In genomic region chr6:116762235-116762634, GRCh38 we compare ENCODE assay signal across 25 cellular contexts. TPM values are rescaled to one million over a fixed set of nuclear protein-coding genes. Genes with fewer than 3 reads are reported as not detected.
"Had no signal": no experiment of that assay in that cellular context is flagged by ENCODE, and none has a peak within 500 bp of the region (broad histone marks: within the 10 kb centered on the region; RNA-seq: fewer than 3 reads in every experiment).

No MANE protein-coding gene starts in this region.

- H3K4me3 Mint-ChIP-seq: memory B cell; naive thymus-derived CD4-positive, alpha-beta T cell; nephron; stimulated activated effector memory CD8-positive, alpha-beta T cell treated with anti-CD3 and anti-CD28 coated beads, Interleukin-12 subunit alpha, Interleukin-12 subunit beta, amount 100 ng/mL, for 72 hours; stimulated activated naive CD8-positive, alpha-beta T cell treated with anti-CD3 and anti-CD28 coated beads, Interleukin-15, Interleukin-2, amounts not matched to agents 100 ng/mL and 50 ng/mL, for 24 hours had no signal

- H3K4me1 ChIP-seq: pancreas, prostate gland had no signal

- DNase-seq: islet precursor cell; left ventricle myocardium inferior; midbrain; mucosa of descending colon; naive thymus-derived CD4-positive, alpha-beta T cell; nucleus accumbens; pancreas; posterior cingulate gyrus; retina; right cardiac atrium; sigmoid colon; small intestine; spleen; stimulated activated CD4-positive, alpha-beta T cell treated with anti-CD3 and anti-CD28 coated beads, Interleukin-4, amount 100 ng/mL, for 24 hours; stimulated activated naive CD4-positive, alpha-beta T cell; upper lobe of left lung had no signal

- FAIRE-seq: pancreas had no signal

- H3K27ac Mint-ChIP-seq: memory B cell; naive thymus-derived CD4-positive, alpha-beta T cell; nephron; stimulated activated effector memory CD8-positive, alpha-beta T cell treated with anti-CD3 and anti-CD28 coated beads, Interleukin-12 subunit alpha, Interleukin-12 subunit beta, amount 100 ng/mL, for 72 hours; stimulated activated naive CD8-positive, alpha-beta T cell treated with anti-CD3 and anti-CD28 coated beads, Interleukin-15, Interleukin-2, amounts not matched to agents 100 ng/mL and 50 ng/mL, for 24 hours had no signal

- H3K36me3 ChIP-seq: left ventricle myocardium inferior, pancreas, prostate gland, sigmoid colon, spleen, tibial nerve, upper lobe of left lung, vagina had no signal

- H3K36me3 Mint-ChIP-seq: stimulated activated effector memory CD8-positive, alpha-beta T cell treated with anti-CD3 and anti-CD28 coated beads, Interleukin-12 subunit alpha, Interleukin-12 subunit beta, amount 100 ng/mL, for 72 hours had no signal

- H3K9me3 ChIP-seq: left ventricle myocardium inferior, mucosa of descending colon, pancreas, prostate gland, sigmoid colon, spleen, tibial nerve, upper lobe of left lung, vagina had no signal

- H3K4me3 ChIP-seq: mucosa of descending colon, pancreas, prostate gland, sigmoid colon, spleen, tibial nerve, upper lobe of left lung, vagina had no signal

- H3K9me3 Mint-ChIP-seq: memory B cell; neural crest cell; stimulated activated effector memory CD8-positive, alpha-beta T cell treated with anti-CD3 and anti-CD28 coated beads, Interleukin-12 subunit alpha, Interleukin-12 subunit beta, amount 100 ng/mL, for 72 hours; stimulated activated naive CD8-positive, alpha-beta T cell treated with anti-CD3 and anti-CD28 coated beads, Interleukin-15, Interleukin-2, amounts not matched to agents 100 ng/mL and 50 ng/mL, for 24 hours had no signal

- ATAC-seq: mucosa of descending colon; naive thymus-derived CD4-positive, alpha-beta T cell; pancreas; right cardiac atrium; stimulated activated effector memory CD8-positive, alpha-beta T cell treated with anti-CD3 and anti-CD28 coated beads, Interleukin-12 subunit alpha, Interleukin-12 subunit beta, amount 100 ng/mL, for 72 hours had no signal

- H3K27ac ChIP-seq: left ventricle myocardium inferior, pancreas, prostate gland, sigmoid colon, spleen, tibial nerve, upper lobe of left lung, vagina had no signal

RNA-seq across cellular contexts. Expression of gene FAM162B, which starts 3.3 kb away (rescaled TPM):
- total RNA-seq: myocyte; naive thymus-derived CD4-positive, alpha-beta T cell; spleen had no signal
- polyA plus RNA-seq: naive thymus-derived CD4-positive, alpha-beta T cell had no signal
